Comparison of ENCODE assay signal across 2 cellular contexts in genomic region chr13:100069278-100069677, GRCh38.
TF ChIP-seq lines count a peak whose summit lies in the region.

No MANE protein-coding gene starts in this region.

TF ChIP-seq in IMR-90, 13 proteins besides CTCF, POLR2A, EP300 and RAD21:
- TF ChIP-seq FOS (IDR thresholded peaks at IDR 0.05; ENCODE audit: low read depth, low read length) (no peak), CEBPB (IDR thresholded peaks at IDR 0.05; ENCODE audit: low read depth, low read length) (0 out of 2 replicates have a peak, but pooled peaks have one; percentile 33), MXI1 (IDR thresholded peaks at IDR 0.05; ENCODE audit: borderline replicate concordance, low read depth, low read length) (no peak)
TF ChIP-seq in IMR-90: peak in this region for 1.

TF ChIP-seq in GM23338, 12 proteins besides CTCF, POLR2A, EP300 and RAD21:
- TF ChIP-seq ZNF114 (CRISPR knock-in tag; IDR thresholded peaks at IDR 0.05) (no peak), ZNF331 (CRISPR knock-in tag; IDR thresholded peaks at IDR 0.05; ENCODE audit: low read depth) (no peak), EZH2phosphoT487 (IDR thresholded peaks at IDR 0.05; ENCODE audit: unreplicated experiment) (no peak)
- TF ChIP-seq, protein P1, sequence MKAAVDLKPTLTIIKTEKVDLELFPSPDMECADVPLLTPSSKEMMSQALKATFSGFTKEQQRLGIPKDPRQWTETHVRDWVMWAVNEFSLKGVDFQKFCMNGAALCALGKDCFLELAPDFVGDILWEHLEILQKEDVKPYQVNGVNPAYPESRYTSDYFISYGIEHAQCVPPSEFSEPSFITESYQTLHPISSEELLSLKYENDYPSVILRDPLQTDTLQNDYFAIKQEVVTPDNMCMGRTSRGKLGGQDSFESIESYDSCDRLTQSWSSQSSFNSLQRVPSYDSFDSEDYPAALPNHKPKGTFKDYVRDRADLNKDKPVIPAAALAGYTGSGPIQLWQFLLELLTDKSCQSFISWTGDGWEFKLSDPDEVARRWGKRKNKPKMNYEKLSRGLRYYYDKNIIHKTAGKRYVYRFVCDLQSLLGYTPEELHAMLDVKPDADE (IDR thresholded peaks at IDR 0.05): no peak
